ENCODE assay signal across 1 cellular context in the genomic region with DNA sequence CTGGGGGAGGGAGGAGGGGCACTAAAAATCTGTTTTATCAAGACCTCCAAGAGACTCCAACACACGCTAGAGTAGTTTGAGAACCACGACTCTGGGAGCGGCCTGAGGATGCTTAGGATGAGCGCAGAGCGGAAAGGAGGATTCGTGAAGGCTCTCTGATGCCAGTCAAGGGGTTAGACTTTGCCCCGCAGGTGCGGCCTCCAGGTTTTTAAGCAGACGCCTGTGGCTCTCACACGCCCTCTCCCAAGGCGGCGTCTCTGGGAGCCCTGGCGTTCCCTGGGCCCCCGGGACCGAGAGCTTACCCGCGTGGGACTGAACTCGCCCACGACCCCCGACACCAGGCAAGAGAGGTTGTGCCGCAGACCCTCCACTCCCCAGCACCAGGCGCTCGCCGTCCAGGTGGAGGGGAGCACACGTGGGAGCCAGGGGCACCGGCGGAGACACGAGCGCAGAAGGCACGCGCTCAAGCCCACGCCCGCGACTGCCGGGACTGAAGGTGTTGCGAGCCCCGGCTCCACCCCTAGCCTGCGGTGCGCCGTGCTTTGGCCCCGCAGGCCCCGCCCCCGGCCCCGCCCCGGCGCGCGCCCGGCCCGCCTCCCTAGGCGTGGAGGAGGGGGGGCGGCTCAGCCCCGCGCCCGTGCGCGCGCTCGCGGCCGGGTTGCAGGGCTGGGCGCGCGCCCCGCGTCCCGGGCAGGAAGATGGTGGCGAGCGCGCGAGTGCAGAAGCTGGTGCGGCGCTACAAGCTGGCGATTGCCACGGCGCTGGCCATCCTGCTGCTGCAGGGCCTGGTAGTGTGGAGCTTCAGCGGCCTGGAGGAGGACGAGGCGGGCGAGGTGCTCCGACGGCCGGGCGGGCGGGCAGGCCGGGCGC.
TF ChIP-seq lines count a peak whose summit lies in the region.

Gene XYLT2, plus strand, starts transcription at position 684 of the 870 bp plus-strand sequence. Its CDS starts 15 bp downstream, at position 699.

TF ChIP-seq in HepG2, 621 proteins besides CTCF, POLR2A, EP300 and RAD21 (continued from another document and continues in another):
- TF ChIP-seq, protein P1, sequence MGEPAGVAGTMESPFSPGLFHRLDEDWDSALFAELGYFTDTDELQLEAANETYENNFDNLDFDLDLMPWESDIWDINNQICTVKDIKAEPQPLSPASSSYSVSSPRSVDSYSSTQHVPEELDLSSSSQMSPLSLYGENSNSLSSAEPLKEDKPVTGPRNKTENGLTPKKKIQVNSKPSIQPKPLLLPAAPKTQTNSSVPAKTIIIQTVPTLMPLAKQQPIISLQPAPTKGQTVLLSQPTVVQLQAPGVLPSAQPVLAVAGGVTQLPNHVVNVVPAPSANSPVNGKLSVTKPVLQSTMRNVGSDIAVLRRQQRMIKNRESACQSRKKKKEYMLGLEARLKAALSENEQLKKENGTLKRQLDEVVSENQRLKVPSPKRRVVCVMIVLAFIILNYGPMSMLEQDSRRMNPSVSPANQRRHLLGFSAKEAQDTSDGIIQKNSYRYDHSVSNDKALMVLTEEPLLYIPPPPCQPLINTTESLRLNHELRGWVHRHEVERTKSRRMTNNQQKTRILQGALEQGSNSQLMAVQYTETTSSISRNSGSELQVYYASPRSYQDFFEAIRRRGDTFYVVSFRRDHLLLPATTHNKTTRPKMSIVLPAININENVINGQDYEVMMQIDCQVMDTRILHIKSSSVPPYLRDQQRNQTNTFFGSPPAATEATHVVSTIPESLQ (CRISPR knock-in tag; conservative IDR thresholded peaks at IDR 0.05): no peak
- no peak for TF ChIP-seq RBAK (CRISPR knock-in tag; IDR thresholded peaks at IDR 0.05)
- TF ChIP-seq PRPF4 (IDR thresholded peaks at IDR 0.05; ENCODE audit: low read depth, low read length, poor library complexity, severe bottlenecking): no peak
- TF ChIP-seq HOXA9 (CRISPR knock-in tag; IDR thresholded peaks at IDR 0.05; ENCODE audit: borderline replicate concordance): no peak
- no peak for TF ChIP-seq ELF1 (CRISPR knock-in tag; IDR thresholded peaks at IDR 0.05)
- 0 out of 2 replicates have a peak, but pooled peaks have one; percentile 61 for TF ChIP-seq NKX3-1 (CRISPR knock-in tag; IDR thresholded peaks at IDR 0.05)
- no peak for TF ChIP-seq SCMH1 (CRISPR knock-in tag; IDR thresholded peaks at IDR 0.05; ENCODE audit: borderline replicate concordance)
- TF ChIP-seq ZSCAN21 (CRISPR knock-in tag; IDR thresholded peaks at IDR 0.05; ENCODE audit: borderline replicate concordance): peak; percentile 40; the same call in 1 of the 2 replicates
- TF ChIP-seq SYNCRIP (IDR thresholded peaks at IDR 0.05; ENCODE audit: insufficient read depth, low read depth, low read length): no peak
- TF ChIP-seq, protein P2, sequence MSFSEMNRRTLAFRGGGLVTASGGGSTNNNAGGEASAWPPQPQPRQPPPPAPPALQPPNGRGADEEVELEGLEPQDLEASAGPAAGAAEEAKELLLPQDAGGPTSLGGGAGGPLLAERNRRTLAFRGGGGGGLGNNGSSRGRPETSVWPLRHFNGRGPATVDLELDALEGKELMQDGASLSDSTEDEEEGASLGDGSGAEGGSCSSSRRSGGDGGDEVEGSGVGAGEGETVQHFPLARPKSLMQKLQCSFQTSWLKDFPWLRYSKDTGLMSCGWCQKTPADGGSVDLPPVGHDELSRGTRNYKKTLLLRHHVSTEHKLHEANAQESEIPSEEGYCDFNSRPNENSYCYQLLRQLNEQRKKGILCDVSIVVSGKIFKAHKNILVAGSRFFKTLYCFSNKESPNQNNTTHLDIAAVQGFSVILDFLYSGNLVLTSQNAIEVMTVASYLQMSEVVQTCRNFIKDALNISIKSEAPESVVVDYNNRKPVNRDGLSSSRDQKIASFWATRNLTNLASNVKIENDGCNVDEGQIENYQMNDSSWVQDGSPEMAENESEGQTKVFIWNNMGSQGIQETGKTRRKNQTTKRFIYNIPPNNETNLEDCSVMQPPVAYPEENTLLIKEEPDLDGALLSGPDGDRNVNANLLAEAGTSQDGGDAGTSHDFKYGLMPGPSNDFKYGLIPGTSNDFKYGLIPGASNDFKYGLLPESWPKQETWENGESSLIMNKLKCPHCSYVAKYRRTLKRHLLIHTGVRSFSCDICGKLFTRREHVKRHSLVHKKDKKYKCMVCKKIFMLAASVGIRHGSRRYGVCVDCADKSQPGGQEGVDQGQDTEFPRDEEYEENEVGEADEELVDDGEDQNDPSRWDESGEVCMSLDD (CRISPR knock-in tag; IDR thresholded peaks at IDR 0.05; ENCODE audit: borderline replicate concordance): peak; percentile 46; the same call in 1 of the 2 replicates
- TF ChIP-seq ARNT (IDR thresholded peaks at IDR 0.05): no peak
- no peak for TF ChIP-seq SOX6 (IDR thresholded peaks at IDR 0.05)
- TF ChIP-seq SOX6 (CRISPR knock-in tag; IDR thresholded peaks at IDR 0.05): peak; percentile 38; the same call in 1 of the 2 replicates
- no peak for TF ChIP-seq NFATC3 (CRISPR knock-in tag; IDR thresholded peaks at IDR 0.05)
- TF ChIP-seq ZHX1 (CRISPR knock-in tag; IDR thresholded peaks at IDR 0.05; ENCODE audit: low read depth): peak; percentile 65; the same call in 1 of the 2 replicates
- TF ChIP-seq FOSL1 (CRISPR knock-in tag; IDR thresholded peaks at IDR 0.05; ENCODE audit: borderline replicate concordance): no peak
- 0 out of 2 replicates have a peak, but pooled peaks have one; percentile 69 for TF ChIP-seq ZNF552 (CRISPR knock-in tag; IDR thresholded peaks at IDR 0.05; ENCODE audit: borderline replicate concordance)
- TF ChIP-seq, protein P3, sequence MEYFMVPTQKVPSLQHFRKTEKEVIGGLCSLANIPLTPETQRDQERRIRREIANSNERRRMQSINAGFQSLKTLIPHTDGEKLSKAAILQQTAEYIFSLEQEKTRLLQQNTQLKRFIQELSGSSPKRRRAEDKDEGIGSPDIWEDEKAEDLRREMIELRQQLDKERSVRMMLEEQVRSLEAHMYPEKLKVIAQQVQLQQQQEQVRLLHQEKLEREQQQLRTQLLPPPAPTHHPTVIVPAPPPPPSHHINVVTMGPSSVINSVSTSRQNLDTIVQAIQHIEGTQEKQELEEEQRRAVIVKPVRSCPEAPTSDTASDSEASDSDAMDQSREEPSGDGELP (IDR thresholded peaks at IDR 0.05; ENCODE audit: borderline replicate concordance, low read depth): no peak
- no peak; the same call in 1 of the 2 replicates for TF ChIP-seq BRCA1 (CRISPR knock-in tag; IDR thresholded peaks at IDR 0.05)
- TF ChIP-seq, protein P4, sequence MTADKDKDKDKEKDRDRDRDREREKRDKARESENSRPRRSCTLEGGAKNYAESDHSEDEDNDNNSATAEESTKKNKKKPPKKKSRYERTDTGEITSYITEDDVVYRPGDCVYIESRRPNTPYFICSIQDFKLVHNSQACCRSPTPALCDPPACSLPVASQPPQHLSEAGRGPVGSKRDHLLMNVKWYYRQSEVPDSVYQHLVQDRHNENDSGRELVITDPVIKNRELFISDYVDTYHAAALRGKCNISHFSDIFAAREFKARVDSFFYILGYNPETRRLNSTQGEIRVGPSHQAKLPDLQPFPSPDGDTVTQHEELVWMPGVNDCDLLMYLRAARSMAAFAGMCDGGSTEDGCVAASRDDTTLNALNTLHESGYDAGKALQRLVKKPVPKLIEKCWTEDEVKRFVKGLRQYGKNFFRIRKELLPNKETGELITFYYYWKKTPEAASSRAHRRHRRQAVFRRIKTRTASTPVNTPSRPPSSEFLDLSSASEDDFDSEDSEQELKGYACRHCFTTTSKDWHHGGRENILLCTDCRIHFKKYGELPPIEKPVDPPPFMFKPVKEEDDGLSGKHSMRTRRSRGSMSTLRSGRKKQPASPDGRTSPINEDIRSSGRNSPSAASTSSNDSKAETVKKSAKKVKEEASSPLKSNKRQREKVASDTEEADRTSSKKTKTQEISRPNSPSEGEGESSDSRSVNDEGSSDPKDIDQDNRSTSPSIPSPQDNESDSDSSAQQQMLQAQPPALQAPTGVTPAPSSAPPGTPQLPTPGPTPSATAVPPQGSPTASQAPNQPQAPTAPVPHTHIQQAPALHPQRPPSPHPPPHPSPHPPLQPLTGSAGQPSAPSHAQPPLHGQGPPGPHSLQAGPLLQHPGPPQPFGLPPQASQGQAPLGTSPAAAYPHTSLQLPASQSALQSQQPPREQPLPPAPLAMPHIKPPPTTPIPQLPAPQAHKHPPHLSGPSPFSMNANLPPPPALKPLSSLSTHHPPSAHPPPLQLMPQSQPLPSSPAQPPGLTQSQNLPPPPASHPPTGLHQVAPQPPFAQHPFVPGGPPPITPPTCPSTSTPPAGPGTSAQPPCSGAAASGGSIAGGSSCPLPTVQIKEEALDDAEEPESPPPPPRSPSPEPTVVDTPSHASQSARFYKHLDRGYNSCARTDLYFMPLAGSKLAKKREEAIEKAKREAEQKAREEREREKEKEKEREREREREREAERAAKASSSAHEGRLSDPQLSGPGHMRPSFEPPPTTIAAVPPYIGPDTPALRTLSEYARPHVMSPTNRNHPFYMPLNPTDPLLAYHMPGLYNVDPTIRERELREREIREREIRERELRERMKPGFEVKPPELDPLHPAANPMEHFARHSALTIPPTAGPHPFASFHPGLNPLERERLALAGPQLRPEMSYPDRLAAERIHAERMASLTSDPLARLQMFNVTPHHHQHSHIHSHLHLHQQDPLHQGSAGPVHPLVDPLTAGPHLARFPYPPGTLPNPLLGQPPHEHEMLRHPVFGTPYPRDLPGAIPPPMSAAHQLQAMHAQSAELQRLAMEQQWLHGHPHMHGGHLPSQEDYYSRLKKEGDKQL (CRISPR knock-in tag; IDR thresholded peaks at IDR 0.05; ENCODE audit: low read depth): no peak; the same call in 1 of the 2 replicates
- peak; percentile 65; the same call in 1 of the 2 replicates for TF ChIP-seq CHD4 (IDR thresholded peaks at IDR 0.05; ENCODE audit: borderline replicate concordance, low read length)
- TF ChIP-seq HMGXB3 (CRISPR knock-in tag; IDR thresholded peaks at IDR 0.05; ENCODE audit: borderline replicate concordance): no peak
- no peak for TF ChIP-seq MBNL3 (CRISPR knock-in tag; conservative IDR thresholded peaks at IDR 0.05)
- no peak for TF ChIP-seq CAMTA2 (CRISPR knock-in tag; IDR thresholded peaks at IDR 0.05; ENCODE audit: borderline replicate concordance)
- TF ChIP-seq, protein P5, sequence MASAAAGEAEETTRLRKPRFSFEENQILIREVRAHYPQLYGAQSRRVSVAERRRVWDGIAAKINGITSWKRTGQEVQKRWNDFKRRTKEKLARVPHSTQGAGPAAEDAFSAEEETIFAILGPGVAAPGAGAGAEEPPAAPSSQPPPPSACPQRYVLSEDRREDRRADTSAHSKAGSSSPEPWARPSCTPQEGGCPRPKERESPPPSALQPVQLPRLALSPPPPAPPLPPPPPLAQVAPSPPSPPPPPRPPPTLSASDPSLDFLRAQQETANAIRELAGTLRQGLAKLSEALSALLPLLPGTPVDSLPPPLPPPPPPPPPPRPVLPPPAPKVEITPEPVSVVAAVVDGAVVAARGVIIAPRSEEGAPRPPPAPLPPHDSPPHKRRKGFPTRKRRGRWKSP (CRISPR knock-in tag; IDR thresholded peaks at IDR 0.05): no peak; the same call in 1 of the 2 replicates
- TF ChIP-seq ZNF205 (CRISPR knock-in tag; IDR thresholded peaks at IDR 0.05): no peak
- TF ChIP-seq ZNF678 (CRISPR knock-in tag; IDR thresholded peaks at IDR 0.05): no peak
- TF ChIP-seq GATA4 (IDR thresholded peaks at IDR 0.05; ENCODE audit: borderline replicate concordance, low read depth): peak; percentile 58; the same call in 1 of the 2 replicates
- TF ChIP-seq ZNF878 (CRISPR knock-in tag; IDR thresholded peaks at IDR 0.05): no peak
- TF ChIP-seq, protein P6, sequence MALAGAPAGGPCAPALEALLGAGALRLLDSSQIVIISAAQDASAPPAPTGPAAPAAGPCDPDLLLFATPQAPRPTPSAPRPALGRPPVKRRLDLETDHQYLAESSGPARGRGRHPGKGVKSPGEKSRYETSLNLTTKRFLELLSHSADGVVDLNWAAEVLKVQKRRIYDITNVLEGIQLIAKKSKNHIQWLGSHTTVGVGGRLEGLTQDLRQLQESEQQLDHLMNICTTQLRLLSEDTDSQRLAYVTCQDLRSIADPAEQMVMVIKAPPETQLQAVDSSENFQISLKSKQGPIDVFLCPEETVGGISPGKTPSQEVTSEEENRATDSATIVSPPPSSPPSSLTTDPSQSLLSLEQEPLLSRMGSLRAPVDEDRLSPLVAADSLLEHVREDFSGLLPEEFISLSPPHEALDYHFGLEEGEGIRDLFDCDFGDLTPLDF (CRISPR knock-in tag; IDR thresholded peaks at IDR 0.05): peak; percentile 34; the same call in 1 of the 2 replicates
- TF ChIP-seq ARNTL (CRISPR knock-in tag; IDR thresholded peaks at IDR 0.05): no peak
- no peak for TF ChIP-seq ZBTB21 (CRISPR knock-in tag; IDR thresholded peaks at IDR 0.05)
